ENCODE assay signal across 10 cellular contexts in the genomic region with DNA sequence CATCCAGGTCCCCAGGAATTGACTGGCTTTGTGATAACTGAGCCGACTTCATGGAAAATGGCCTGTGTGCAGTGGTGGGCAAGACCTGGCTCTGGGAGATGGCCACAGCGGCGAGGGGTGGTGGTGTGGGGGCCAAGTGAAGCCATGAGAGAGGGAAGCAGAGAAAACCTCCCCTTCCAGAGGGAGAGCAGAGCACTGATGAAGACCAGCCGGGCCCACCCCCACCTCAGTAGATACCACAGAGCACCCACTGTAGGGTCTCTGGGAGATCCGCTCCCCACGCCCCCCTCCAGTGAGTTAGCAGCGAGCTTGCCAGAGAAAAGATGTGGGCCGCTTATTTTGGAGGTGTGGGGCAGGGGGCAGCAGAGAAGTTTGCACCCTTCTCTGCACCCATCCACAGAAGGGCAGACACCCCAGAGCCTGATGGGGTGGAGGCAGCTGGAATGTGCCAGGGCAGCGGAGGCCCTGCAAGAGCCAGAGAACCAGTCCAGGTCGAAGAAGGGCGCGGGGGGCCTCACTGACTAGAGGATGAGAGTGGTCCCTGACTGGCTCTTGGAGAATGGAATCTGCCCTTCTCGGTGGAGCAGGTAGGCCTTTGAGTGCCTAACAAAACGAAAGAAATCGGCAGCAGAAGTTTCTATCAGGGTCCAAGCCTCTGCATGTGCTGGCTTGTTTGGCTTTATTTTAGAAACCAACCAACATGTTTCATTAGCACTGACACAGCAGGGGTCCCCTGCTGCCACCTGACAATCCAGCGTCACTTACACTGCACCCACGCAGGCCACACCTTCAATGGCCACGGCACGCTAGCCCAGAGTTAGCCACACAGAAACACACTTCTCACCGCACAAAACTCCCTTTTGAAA. TPM values are rescaled to one million over a fixed set of nuclear protein-coding genes. Genes with fewer than 3 reads are reported as not detected.
DNase-seq lines count a peak whose midpoint lies in the region; ATAC-seq and TF ChIP-seq lines count a peak whose summit lies in the region.
"Had no signal": no experiment of that assay in that cellular context is flagged by ENCODE, and none has a peak within 500 bp of the region (broad histone marks: within the 10 kb centered on the region; RNA-seq: fewer than 3 reads in every experiment).

No MANE protein-coding gene starts in this region.

- H3K36me3 Mint-ChIP-seq in activated CD4-positive, alpha-beta T cell treated with anti-CD3 and anti-CD28 coated beads, Interleukin-2, amount 10 ng/mL, durations not matched to agents 7 days and 5 days (ENCODE audit: low read depth): no peaks in the 10 kb centered on the region
- no peaks in the 10 kb centered on the region for H3K36me3 Mint-ChIP-seq in WTC11

- H3K9me3 Mint-ChIP-seq in activated CD4-positive, alpha-beta T cell treated with anti-CD3 and anti-CD28 coated beads, Interleukin-2, amount 10 ng/mL, durations not matched to agents 7 days and 5 days: no peaks in the 10 kb centered on the region
- H3K9me3 Mint-ChIP-seq in WTC11: no peaks in the 10 kb centered on the region

- WGBS in gastroesophageal sphincter (ENCODE audit: low coverage in 1 of 2), 2 donors: 92 to 98% methylated on average over 4 to 7 of the region's 20 CpGs

- H3K27ac ChIP-seq in gastroesophageal sphincter: peak overlapping the region in 3 of 4 donors; percentile 81 to 88 (median 86)
- peak overlapping the region; percentile 50 for H3K27ac ChIP-seq in temporal lobe (ENCODE audit: low read depth, low read length)

- H3K9me3 ChIP-seq in gastroesophageal sphincter: peaks cover 0 to 4% (median 0%) of the 10 kb centered on the region in 3 donors
- H3K9me3 ChIP-seq: SK-N-SH had no signal

- H3K27me3 ChIP-seq in gastroesophageal sphincter: no peaks in the 10 kb centered on the region

- POLR2A ChIA-PET in activated CD4-positive, alpha-beta T cell treated with anti-CD3 and anti-CD28 coated beads, Interleukin-2, amount 10 ng/mL, durations not matched to agents 7 days and 5 days (lab: Charles Lee): no interaction called here
- POLR2A ChIA-PET in WTC11 (lab: Charles Lee): interaction anchor here (1.5 kb wide), 1 partner anchor 28 kb away, joined by 4 read pairs; no protein-coding TSS in a partner anchor

- CTCF ChIA-PET in activated CD4-positive, alpha-beta T cell treated with anti-CD3 and anti-CD28 coated beads, Interleukin-2, amount 10 ng/mL, durations not matched to agents 7 days and 5 days (lab: Charles Lee): interaction anchor here (1.0 kb wide), 1 partner anchor 20 kb away, joined by 3 read pairs; no protein-coding TSS in a partner anchor
- CTCF ChIA-PET in WTC11 (lab: Charles Lee): interaction anchor here (1.5 to 5.1 kb wide), 2 partner anchors 21 to 28 kb away, joined by 4 to 48 read pairs; partner anchors contain the start of gene MELTF

- TF ChIP-seq CTCF in WTC11 (IDR thresholded peaks at IDR 0.05): no peak
- TF ChIP-seq CTCF in gastroesophageal sphincter (IDR thresholded peaks at IDR 0.05): no peak

- H3K4me1 ChIP-seq in gastroesophageal sphincter: peaks cover 0 to 19% (median 7%) of the 10 kb centered on the region in 3 donors

- H3K4me3 ChIP-seq in gastroesophageal sphincter: no peak overlapping the region

- no peak for TF ChIP-seq EP300 in gastroesophageal sphincter (IDR thresholded peaks at IDR 0.05)

- no peaks in the 10 kb centered on the region for H3K36me3 ChIP-seq in gastroesophageal sphincter

- H3K27ac Mint-ChIP-seq in activated CD4-positive, alpha-beta T cell treated with anti-CD3 and anti-CD28 coated beads, Interleukin-2, amount 10 ng/mL, durations not matched to agents 7 days and 5 days: peak overlapping the region; percentile 83
- H3K27ac Mint-ChIP-seq in WTC11: peak overlapping the region; percentile 76; the same call in 1 of the 2 replicates

- H3K27me3 Mint-ChIP-seq in activated CD4-positive, alpha-beta T cell treated with anti-CD3 and anti-CD28 coated beads, Interleukin-2, amount 10 ng/mL, durations not matched to agents 7 days and 5 days: no peaks in the 10 kb centered on the region
- H3K27me3 Mint-ChIP-seq in WTC11 (ENCODE audit: low read depth): peaks cover 29% of the 10 kb centered on the region

- H3K4me1 Mint-ChIP-seq in activated CD4-positive, alpha-beta T cell treated with anti-CD3 and anti-CD28 coated beads, Interleukin-2, amount 10 ng/mL, durations not matched to agents 7 days and 5 days: peaks cover 18% of the 10 kb centered on the region
- peaks cover 15% of the 10 kb centered on the region for H3K4me1 Mint-ChIP-seq in WTC11

- peak overlapping the region; percentile 74 for H3K4me3 Mint-ChIP-seq in activated CD4-positive, alpha-beta T cell treated with anti-CD3 and anti-CD28 coated beads, Interleukin-2, amount 10 ng/mL, durations not matched to agents 7 days and 5 days
- peak overlapping the region; percentile 65 for H3K4me3 Mint-ChIP-seq in WTC11

- no peak for DNase-seq in activated CD4-positive, alpha-beta T cell treated with anti-CD3 and anti-CD28 coated beads, Interleukin-2, amount 10 ng/mL, durations not matched to agents 7 days and 5 days
- DNase-seq in activated CD4-positive, alpha-beta T cell treated with anti-CD3 and anti-CD28 coated beads, Interleukin-2, amount 50 U/mL, for 48 hours: no peak
- DNase-seq in WTC11 (ENCODE audit: low spot score) (no peak), occipital lobe (lab: John Stamatoyannopoulos, UW) (no peak), activated gamma-delta T cell (lab: John Stamatoyannopoulos, UW) (no peak)
- DNase-seq: MV-4-11, SK-N-SH had no signal

- no peak for ATAC-seq in WTC11
- ATAC-seq in gastroesophageal sphincter: no peak
- no peak for ATAC-seq in HG03280 (IDR thresholded peaks at IDR 0.05; ENCODE audit: unreplicated experiment)

- no peak for TF ChIP-seq POLR2A in gastroesophageal sphincter (IDR thresholded peaks at IDR 0.05)

TF ChIP-seq in WTC11, 78 proteins besides CTCF, POLR2A, EP300 and RAD21:
- TF ChIP-seq EMX1 (CRISPR knock-in tag; IDR thresholded peaks at IDR 0.05): no peak
- TF ChIP-seq CREB1 (CRISPR knock-in tag; IDR thresholded peaks at IDR 0.05): no peak

RNA-seq across cellular contexts. Expression of gene MELTF, which starts 28.3 kb away (rescaled TPM):
- 1 to 10 TPM; 4.8 to 6.4 TPM for total RNA-seq in activated CD4-positive, alpha-beta T cell treated with anti-CD3 and anti-CD28 coated beads, Interleukin-2, amount 10 ng/mL, durations not matched to agents 7 days and 5 days
- total RNA-seq in WTC11 (2021) (7.3 to 9.5 TPM (median 8.7 TPM) in 3 replicates), gastroesophageal sphincter (10 to 100 TPM in 2 of 4 donors, 1 to 10 TPM in 2; 5.0 to 11.5 (median 9.0) TPM), temporal lobe (4.4 TPM), occipital lobe (1.7 TPM)

RNA-seq across cellular contexts. Expression of gene PIGZ, which starts 32.7 kb away (rescaled TPM):
- 1 to 10 TPM; 2.6 to 2.7 TPM for total RNA-seq in activated CD4-positive, alpha-beta T cell treated with anti-CD3 and anti-CD28 coated beads, Interleukin-2, amount 10 ng/mL, durations not matched to agents 7 days and 5 days
- 0.21 to 0.55 TPM (median 0.37 TPM) in 3 replicates for total RNA-seq in WTC11 (2021)
- total RNA-seq in gastroesophageal sphincter: 10 to 100 TPM in 2 of 4 donors, 1 to 10 TPM in 2; 5.0 to 15.3 (median 10.5) TPM
- total RNA-seq in temporal lobe: 3.4 TPM
- 5.0 TPM for total RNA-seq in occipital lobe

RNA-seq across cellular contexts. Expression of gene NCBP2, which starts 59.0 kb away (rescaled TPM):
- total RNA-seq in activated CD4-positive, alpha-beta T cell treated with anti-CD3 and anti-CD28 coated beads, Interleukin-2, amount 10 ng/mL, durations not matched to agents 7 days and 5 days: 10 to 100 TPM; 53.4 to 57.1 TPM
- total RNA-seq in WTC11 (2021): 96.5 to 100.0 TPM (median 96.9 TPM) in 3 replicates
- 10 to 100 TPM; 46.8 to 53.2 (median 49.7) TPM for total RNA-seq in gastroesophageal sphincter
- 65.2 TPM for total RNA-seq in temporal lobe
- total RNA-seq in occipital lobe: 80.8 TPM
